ENCODE assay signal across 8 cellular contexts in genomic region chr19:42286349-42287016, GRCh38. TPM values are rescaled to one million over a fixed set of nuclear protein-coding genes. Genes with fewer than 3 reads are reported as not detected.
DNase-seq lines count a peak whose midpoint lies in the region; ATAC-seq and TF ChIP-seq lines count a peak whose summit lies in the region.

No MANE protein-coding gene starts in this region.

- CTCF ChIA-PET in mammary epithelial cell (lab: Charles Lee; ENCODE audit: low non-redundant PET) = no interaction called here

- ATAC-seq in GM23338 = no peak

- H3K79me2 ChIP-seq in GM23338 (replicated peaks; ENCODE audit: insufficient read depth) (peaks cover 20% of the 10 kb centered on the region), mammary epithelial cell (ENCODE audit: insufficient read depth, low read length) (peaks cover 42% of the 10 kb centered on the region)

- in situ Hi-C loops in mammary epithelial cell (cut with MboI; ENCODE audit: low sequenced_read_pairs in 2 of 2) = loop anchor here (5.0 kb wide), 1 partner anchor 39 kb away; no protein-coding TSS in a partner anchor

- H3K36me3 ChIP-seq in GM23338 (ENCODE audit: insufficient read depth) (peaks cover 4% of the 10 kb centered on the region; the same call in 1 of the 2 replicates), mammary epithelial cell (ENCODE audit: insufficient read depth, low read length) (peaks cover 15% of the 10 kb centered on the region), mucosa of stomach (ENCODE audit: control insufficient read depth, insufficient read depth, low read length) (peaks cover 11% of the 10 kb centered on the region)

- H3K4me1 ChIP-seq in GM23338 (ENCODE audit: insufficient read depth) = peaks cover 23% of the 10 kb centered on the region
- peaks cover 39% of the 10 kb centered on the region for H3K4me1 ChIP-seq in mammary epithelial cell (ENCODE audit: insufficient read depth, low read length)
- H3K4me1 ChIP-seq in mucosa of stomach (ENCODE audit: control insufficient read depth, insufficient read depth, low read length) = peaks cover 37% of the 10 kb centered on the region

- no peak overlapping the region for H3K9ac ChIP-seq in mammary epithelial cell (ENCODE audit: insufficient read depth, low read length)
- H3K9ac ChIP-seq in mucosa of stomach (ENCODE audit: low read length) = peak overlapping the region; percentile 31

- no peak for DNase-seq in GM23338 (ENCODE audit: low spot score)
- DNase-seq in mammary epithelial cell = no peak
- no peak for DNase-seq in HPDE6-E6E7 (ENCODE audit: extremely low spot score)
- no peak for DNase-seq in NCI-H82 treated with DMSO at 0.1 percent for 48 hours (lab: John Stamatoyannopoulos, UW; ENCODE audit: unreplicated experiment)
- no peak for DNase-seq in NCI-H526 treated with DMSO at 0.1 percent for 48 hours (lab: John Stamatoyannopoulos, UW)
- DNase-seq in occipital lobe (lab: John Stamatoyannopoulos, UW) = no peak

- H3K27ac ChIP-seq in 22Rv1 = peak overlapping the region; percentile 89
- no peak overlapping the region for H3K27ac ChIP-seq in GM23338 (ENCODE audit: low read depth)
- H3K27ac ChIP-seq in mammary epithelial cell (ENCODE audit: insufficient read depth, low read depth, low read length) = no peak overlapping the region

- H3K9me2 ChIP-seq in GM23338 (ENCODE audit: insufficient read depth) = no peaks in the 10 kb centered on the region

- H2AFZ ChIP-seq in GM23338 (no peak overlapping the region), mammary epithelial cell (ENCODE audit: low read depth, low read length) (no peak overlapping the region)

- BruUV-seq in mammary epithelial cell (replicated peaks; lab: Mats Ljungman, UMichigan) = no TSS peak

- peaks cover 4% of the 10 kb centered on the region; the same call in 1 of the 2 replicates for H4K20me1 ChIP-seq in GM23338 (replicated peaks; ENCODE audit: insufficient read depth)
- H4K20me1 ChIP-seq in mammary epithelial cell (ENCODE audit: insufficient read depth, low read length) = no peaks in the 10 kb centered on the region

- H3K4me1 Mint-ChIP-seq in GM23338 = peaks cover 32% of the 10 kb centered on the region

- peak overlapping the region; percentile 19; the same call in 1 of the 3 replicates for H3K4me3 Mint-ChIP-seq in GM23338

- peaks cover 19% of the 10 kb centered on the region for H3F3A ChIP-seq in GM23338 (replicated peaks; ENCODE audit: low read depth)

- H3K36me3 Mint-ChIP-seq in GM23338 (ENCODE audit: low read depth) = peaks cover 16% of the 10 kb centered on the region

- H3K27me3 ChIP-seq in GM23338 (ENCODE audit: insufficient read depth) (no peaks in the 10 kb centered on the region), mammary epithelial cell (ENCODE audit: insufficient read depth, low read length) (no peaks in the 10 kb centered on the region), mucosa of stomach (ENCODE audit: control insufficient read depth, insufficient read depth, low read length) (no peaks in the 10 kb centered on the region)

- H3K27ac Mint-ChIP-seq in GM23338 = 0 out of 2 replicates have a peak overlapping the region, but pooled peaks have one; percentile 31

- peaks cover 21% of the 10 kb centered on the region for H3K27me3 Mint-ChIP-seq in GM23338 (ENCODE audit: insufficient read depth, low read depth, poor library complexity)

- TF ChIP-seq CTCF in 22Rv1 (IDR thresholded peaks at IDR 0.05) (no peak), GM23338 (conservative IDR thresholded peaks at IDR 0.05; ENCODE audit: low read depth in 2 of 2) (no peak), mammary epithelial cell (conservative IDR thresholded peaks at IDR 0.05 in 1 of 2, IDR thresholded peaks at IDR 0.05 in 1 of 2; ENCODE audit: extremely low read depth in 1 of 2, insufficient read depth in 1 of 2, low read depth in 1 of 2, low read length in 2 of 2) (no peak)

- H3K4me2 ChIP-seq in GM23338 (no peak overlapping the region), mammary epithelial cell (ENCODE audit: insufficient read depth, low read depth, low read length) (peak overlapping the region; percentile 46)

- H3K4me3 ChIP-seq in GM23338 (no peak overlapping the region), mammary epithelial cell (replicated peaks in 1 of 3; ENCODE audit: insufficient read depth in 1 of 3, low read depth in 2 of 3, low read length in 3 of 3) (no peak overlapping the region), mucosa of stomach (ENCODE audit: low read length) (no peak overlapping the region)

- H3K9me3 Mint-ChIP-seq in GM23338 = no peaks in the 10 kb centered on the region

- H3K9me3 ChIP-seq in mammary epithelial cell (replicated peaks; ENCODE audit: insufficient read depth, low read length) = no peaks in the 10 kb centered on the region
- H3K9me3 ChIP-seq in mucosa of stomach (ENCODE audit: control insufficient read depth, low read length) = no peaks in the 10 kb centered on the region

- 37% methylated on average over 5 of the region's 13 CpGs for WGBS in mammary epithelial cell (ENCODE audit: low coverage, missing lambda C conversion rate)

- intact Hi-C loops in mammary epithelial cell (cut with micrococcal nuclease) = no loop called here

- dilution Hi-C loops in mammary epithelial cell (cut with HindIII; ENCODE audit: low sequenced_read_pairs) = no loop called here

TF ChIP-seq in GM23338, 12 proteins besides CTCF, POLR2A, EP300 and RAD21 (continues in another document):
- no peak for TF ChIP-seq POLR2AphosphoS5 (IDR thresholded peaks at IDR 0.05; ENCODE audit: low read depth)
- no peak for TF ChIP-seq NANOG (IDR thresholded peaks at IDR 0.05; ENCODE audit: borderline replicate concordance)
- TF ChIP-seq EZH2phosphoT487 (IDR thresholded peaks at IDR 0.05; ENCODE audit: unreplicated experiment) = no peak
- no peak for TF ChIP-seq ETS1 (IDR thresholded peaks at IDR 0.05)
- TF ChIP-seq ZNF114 (CRISPR knock-in tag; IDR thresholded peaks at IDR 0.05) = no peak
- no peak for TF ChIP-seq EZH2 (IDR thresholded peaks at IDR 0.05; ENCODE audit: low read depth, unreplicated experiment)
- TF ChIP-seq JUNB (IDR thresholded peaks at IDR 0.05; ENCODE audit: unreplicated experiment) = no peak
- TF ChIP-seq ZNF331 (CRISPR knock-in tag; IDR thresholded peaks at IDR 0.05; ENCODE audit: low read depth) = no peak

RNA-seq across cellular contexts. Expression of gene PRR19, which starts 15.4 kb away (rescaled TPM):
- total RNA-seq in GM23338 (2014; rRNA removed; shearing (Covaris generic)) = 3.6 and 8.1 TPM in 2 replicates
- 4.1 and 5.6 TPM in 2 replicates for polyA plus RNA-seq in GM23338 (2016; fragmentation: Nextera tagmentation; extraction: Ambion mirVana)
- total RNA-seq in mammary epithelial cell = 1 to 10 TPM; 1.0 to 1.7 TPM
- polyA plus RNA-seq in mammary epithelial cell = 2.2 TPM
- polyA minus RNA-seq in mammary epithelial cell = 1.7 TPM
- total RNA-seq in occipital lobe = 1.4 TPM

RNA-seq across cellular contexts. Expression of gene PAFAH1B3, which starts 15.9 kb away (rescaled TPM):
- total RNA-seq in GM23338 (2014; rRNA removed; shearing (Covaris generic)) = 139 and 162 TPM in 2 replicates
- polyA plus RNA-seq in GM23338 (2016; fragmentation: Nextera tagmentation; extraction: Ambion mirVana) (195 and 197 TPM in 2 replicates), mammary epithelial cell (80.7 TPM)
- total RNA-seq in mammary epithelial cell (10 to 100 TPM; 32.7 to 57.9 TPM), occipital lobe (198 TPM)
- polyA minus RNA-seq in mammary epithelial cell = 77.2 TPM

RNA-seq across cellular contexts. Expression of gene CIC, which starts 17.4 kb away (rescaled TPM):
- total RNA-seq in GM23338 (2014; rRNA removed; shearing (Covaris generic)) = 31.8 and 42.0 TPM in 2 replicates
- polyA plus RNA-seq in GM23338 (2016; fragmentation: Nextera tagmentation; extraction: Ambion mirVana) = 13.2 and 13.9 TPM in 2 replicates
- total RNA-seq in mammary epithelial cell = 10 to 100 TPM; 37.0 to 91.0 TPM
- polyA plus RNA-seq in mammary epithelial cell = 19.4 TPM
- polyA minus RNA-seq in mammary epithelial cell = 24.7 TPM
- 19.5 TPM for total RNA-seq in occipital lobe

RNA-seq across cellular contexts. Expression of gene TMEM145, which starts 26.6 kb away (rescaled TPM):
- total RNA-seq in GM23338 (2014; rRNA removed; shearing (Covaris generic)) = 1.3 and 5.4 TPM in 2 replicates
- polyA plus RNA-seq in GM23338 (2016; fragmentation: Nextera tagmentation; extraction: Ambion mirVana) (1.9 and 2.3 TPM in 2 replicates), mammary epithelial cell (0.03 TPM)
- total RNA-seq in mammary epithelial cell (under 1 TPM in 1 of 2 donors, not detected in 1; 0.21 TPM), occipital lobe (47.1 TPM)
- polyA minus RNA-seq in mammary epithelial cell = not detected

RNA-seq across cellular contexts. Expression of gene ERF, which starts 31.6 kb away (rescaled TPM):
- total RNA-seq in GM23338 (2014; rRNA removed; shearing (Covaris generic)) = 49.0 and 49.4 TPM in 2 replicates
- polyA plus RNA-seq in GM23338 (2016; fragmentation: Nextera tagmentation; extraction: Ambion mirVana) (29.4 and 30.4 TPM in 2 replicates), mammary epithelial cell (86.1 TPM)
- total RNA-seq in mammary epithelial cell (100 to 1,000 TPM; 101 to 139 TPM), occipital lobe (7.8 TPM)
- 36.6 TPM for polyA minus RNA-seq in mammary epithelial cell
